ENCODE assay signal across 14 cellular contexts in genomic region chr1:44817771-44818495, GRCh38. TPM values are rescaled to one million over a fixed set of nuclear protein-coding genes. Genes with fewer than 3 reads are reported as not detected.
DNase-seq lines count a peak whose midpoint lies in the region; ATAC-seq and TF ChIP-seq lines count a peak whose summit lies in the region.
"Had no signal": no experiment of that assay in that cellular context is flagged by ENCODE, and none has a peak within 500 bp of the region (broad histone marks: within the 10 kb centered on the region; RNA-seq: fewer than 3 reads in every experiment).

No MANE protein-coding gene starts in this region.

- dilution Hi-C loops in mammary epithelial cell (cut with HindIII; ENCODE audit: low sequenced_read_pairs) = no loop called here

- H3K4me3 ChIP-seq in mammary epithelial cell (replicated peaks in 1 of 3; ENCODE audit: insufficient read depth in 1 of 3, low read depth in 2 of 3, low read length in 3 of 3) (no peak overlapping the region), coronary artery (no peak overlapping the region)

- H2AFZ ChIP-seq in mammary epithelial cell (ENCODE audit: low read depth, low read length) = no peak overlapping the region

- TF ChIP-seq CTCF in MCF 10A (IDR thresholded peaks at IDR 0.05; ENCODE audit: unreplicated experiment) (no peak), mammary epithelial cell (conservative IDR thresholded peaks at IDR 0.05 in 1 of 2, IDR thresholded peaks at IDR 0.05 in 1 of 2; ENCODE audit: extremely low read depth in 1 of 2, insufficient read depth in 1 of 2, low read depth in 1 of 2, low read length in 2 of 2) (no peak), type B pancreatic cell (conservative IDR thresholded peaks at IDR 0.05) (no peak), coronary artery (IDR thresholded peaks at IDR 0.05) (no peak)

- H3K36me3 Mint-ChIP-seq in MCF 10A (ENCODE audit: insufficient read depth, unreplicated experiment) (peaks cover 49% of the 10 kb centered on the region), memory B cell (no peaks in the 10 kb centered on the region), type B pancreatic cell (peaks cover 7% of the 10 kb centered on the region)
- peaks cover 8 to 15% of the 10 kb centered on the region in 2 donors for H3K36me3 Mint-ChIP-seq in activated T-cell treated with anti-CD3 and anti-CD28 coated beads, Interleukin-2, amount 50 U/mL, for 72 hours (ENCODE audit: insufficient read depth in 2 of 2)

- peaks cover 4% of the 10 kb centered on the region for H3K36me3 ChIP-seq in mammary epithelial cell (ENCODE audit: insufficient read depth, low read length)

- H3K4me2 ChIP-seq in mammary epithelial cell (ENCODE audit: insufficient read depth, low read depth, low read length) = no peak overlapping the region

- no peaks in the 10 kb centered on the region for H3K9me3 ChIP-seq in mammary epithelial cell (replicated peaks; ENCODE audit: insufficient read depth, low read length)
- H3K9me3 ChIP-seq: psoas muscle had no signal

- peaks cover 38% of the 10 kb centered on the region for H3K4me1 ChIP-seq in mammary epithelial cell (ENCODE audit: insufficient read depth, low read length)
- H3K4me1 ChIP-seq: psoas muscle had no signal

- H3K9ac ChIP-seq in mammary epithelial cell (ENCODE audit: insufficient read depth, low read length) = no peak overlapping the region

- H3K27me3 Mint-ChIP-seq in MCF 10A (ENCODE audit: insufficient read depth, unreplicated experiment) (no peaks in the 10 kb centered on the region), memory B cell (no peaks in the 10 kb centered on the region), type B pancreatic cell (peaks cover 3% of the 10 kb centered on the region)
- no peaks in the 10 kb centered on the region for H3K27me3 Mint-ChIP-seq in activated T-cell treated with anti-CD3 and anti-CD28 coated beads, Interleukin-2, amount 50 U/mL, for 72 hours (ENCODE audit: low read depth)

- ATAC-seq in activated T-cell treated with anti-CD3 and anti-CD28 coated beads, Interleukin-2, amount 50 U/mL, for 72 hours (replicated peaks in 1 of 2) = no peak
- no peak for ATAC-seq in memory B cell (ENCODE audit: low read depth)
- ATAC-seq in HG03378 (IDR thresholded peaks at IDR 0.05; ENCODE audit: unreplicated experiment) = no peak
- ATAC-seq: psoas muscle had no signal

- H3K4me3 Mint-ChIP-seq in MCF 10A (ENCODE audit: unreplicated experiment) (peak overlapping the region; percentile 53), memory B cell (peak overlapping the region; percentile 74), type B pancreatic cell (peak overlapping the region; percentile 71)
- H3K4me3 Mint-ChIP-seq in activated T-cell treated with anti-CD3 and anti-CD28 coated beads, Interleukin-2, amount 50 U/mL, for 72 hours = peak overlapping the region; percentile 50 to 94

- no peaks in the 10 kb centered on the region for H4K20me1 ChIP-seq in mammary epithelial cell (ENCODE audit: insufficient read depth, low read length)

- H3K4me1 Mint-ChIP-seq in MCF 10A (ENCODE audit: insufficient read depth, unreplicated experiment) = peaks cover 38% of the 10 kb centered on the region
- peaks cover 66% of the 10 kb centered on the region for H3K4me1 Mint-ChIP-seq in activated T-cell treated with anti-CD3 and anti-CD28 coated beads, Interleukin-2, amount 50 U/mL, for 72 hours (ENCODE audit: low read depth)
- peaks cover 23% of the 10 kb centered on the region for H3K4me1 Mint-ChIP-seq in memory B cell
- peaks cover 27% of the 10 kb centered on the region for H3K4me1 Mint-ChIP-seq in type B pancreatic cell (ENCODE audit: unreplicated experiment)

- no peaks in the 10 kb centered on the region for H3K79me2 ChIP-seq in mammary epithelial cell (ENCODE audit: insufficient read depth, low read length)

- no peaks in the 10 kb centered on the region for H3K27me3 ChIP-seq in mammary epithelial cell (ENCODE audit: insufficient read depth, low read length)

- over 99% methylated on average over 11 of the region's 11 CpGs for WGBS in mammary epithelial cell (ENCODE audit: low coverage, missing lambda C conversion rate)

- in situ Hi-C loops in mammary epithelial cell (cut with MboI; ENCODE audit: low sequenced_read_pairs in 2 of 2) = no loop called here

- POLR2A ChIA-PET in MCF 10A (lab: Yijun Ruan, JAX) = interaction anchor here (0.6 to 7.0 kb wide), 14 partner anchors 10 to 870 kb away, joined by 3 to 79 read pairs (median 4); partner anchors contain the start of genes BTBD19, DYNLT4, HECTD3 and PLK3

- CTCF ChIA-PET in MCF 10A (lab: Yijun Ruan, JAX) = interaction anchor here (0.5 to 1.3 kb wide), 5 partner anchors 9 to 1284 kb away, joined by 3 to 9 read pairs (median 3); no protein-coding TSS in a partner anchor
- CTCF ChIA-PET in mammary epithelial cell (lab: Charles Lee; ENCODE audit: low non-redundant PET) = interaction anchor here (0.5 kb wide), 1 partner anchor 18 kb away, joined by 3 read pairs; the partner anchor contains the start of gene PLK3

- intact Hi-C loops in MCF 10A (cut with micrococcal nuclease) = loop anchor here (2.0 kb wide), 1 partner anchor 19 kb away; no protein-coding TSS in a partner anchor
- intact Hi-C loops in mammary epithelial cell (cut with micrococcal nuclease) = loop anchor here (2.0 to 5.0 kb wide), 2 partner anchors 19 to 36 kb away; no protein-coding TSS in a partner anchor

- DNase-seq in MCF 10A (ENCODE audit: unreplicated experiment) = no peak
- DNase-seq in mammary epithelial cell = no peak
- DNase-seq in activated T-cell treated with anti-CD3 and anti-CD28 coated beads, Interleukin-2, amount 50 U/mL, for 72 hours = no peak
- no peak for DNase-seq in memory B cell (ENCODE audit: low spot score in 2 of 2)
- DNase-seq in type B pancreatic cell (ENCODE audit: extremely low spot score, unreplicated experiment) = no peak
- DNase-seq in coronary artery (ENCODE audit: low spot score) = no peak
- no peak for DNase-seq in NCI-H748 (lab: John Stamatoyannopoulos, UW; ENCODE audit: unreplicated experiment)
- DNase-seq: activated CD8-positive, alpha-beta memory T cell treated with anti-CD3 and anti-CD28 coated beads, Interleukin-2, amount 50 U/mL, for 4 hours; GF-D8; NCI-H1417 treated with DMSO at 0.1 percent for 48 hours had no signal

- H3K27ac ChIP-seq in mammary epithelial cell (ENCODE audit: insufficient read depth, low read depth, low read length) (no peak overlapping the region), coronary artery (no peak overlapping the region)

- H3K9me3 Mint-ChIP-seq in MCF 10A (ENCODE audit: unreplicated experiment) (no peaks in the 10 kb centered on the region), memory B cell (no peaks in the 10 kb centered on the region), type B pancreatic cell (peaks cover 5% of the 10 kb centered on the region)
- no peaks in the 10 kb centered on the region for H3K9me3 Mint-ChIP-seq in activated T-cell treated with anti-CD3 and anti-CD28 coated beads, Interleukin-2, amount 50 U/mL, for 72 hours

- peak overlapping the region; percentile 69 for H3K27ac Mint-ChIP-seq in MCF 10A (ENCODE audit: low read depth, unreplicated experiment)
- H3K27ac Mint-ChIP-seq in activated T-cell treated with anti-CD3 and anti-CD28 coated beads, Interleukin-2, amount 50 U/mL, for 72 hours = peak overlapping the region; percentile 100
- peak overlapping the region; percentile 55 for H3K27ac Mint-ChIP-seq in memory B cell
- peak overlapping the region; percentile 49 for H3K27ac Mint-ChIP-seq in type B pancreatic cell

- BruUV-seq in MCF 10A (replicated peaks; lab: Mats Ljungman, UMichigan) = no TSS peak
- BruUV-seq in mammary epithelial cell (replicated peaks; lab: Mats Ljungman, UMichigan) = no TSS peak

RNA-seq across cellular contexts. Expression of gene BTBD19, which starts 9.6 kb away (rescaled TPM):
- total RNA-seq in MCF 10A (2022) (11.7 and 15.5 TPM in 2 replicates), mammary epithelial cell (10 to 100 TPM in 1 of 2 donors, 1 to 10 TPM in 1; 2.3 to 27.3 TPM), type B pancreatic cell (ENCODE audit: low replicate concordance) (7.0 and 10.3 TPM in 2 replicates)
- 4.6 TPM for polyA plus RNA-seq in mammary epithelial cell
- polyA minus RNA-seq in mammary epithelial cell = 22.7 TPM
- 10 to 100 TPM in 1 of 2 donors, 1 to 10 TPM in 1; 9.4 to 16.8 TPM for total RNA-seq in activated T-cell treated with anti-CD3 and anti-CD28 coated beads, Interleukin-2, amount 50 U/mL, for 72 hours

RNA-seq across cellular contexts. Expression of gene DYNLT4, which starts 10.8 kb away (rescaled TPM):
- total RNA-seq in MCF 10A (2022) (not detected in 2 replicates), mammary epithelial cell (not detected), type B pancreatic cell (ENCODE audit: low replicate concordance) (1.1 TPM in 1 of 2 replicates, not detected in the other)
- polyA plus RNA-seq in mammary epithelial cell = not detected
- polyA minus RNA-seq in mammary epithelial cell = not detected
- total RNA-seq in activated T-cell treated with anti-CD3 and anti-CD28 coated beads, Interleukin-2, amount 50 U/mL, for 72 hours = 1 to 10 TPM in 1 of 2 donors, not detected in 1; 1.5 TPM
- total RNA-seq: HT1080, temporal lobe had no signal

RNA-seq across cellular contexts. Expression of gene PLK3, which starts 17.8 kb away (rescaled TPM):
- total RNA-seq in MCF 10A (2022) (47.2 and 68.0 TPM in 2 replicates), mammary epithelial cell (100 to 1,000 TPM in 1 of 2 donors, 10 to 100 TPM in 1; 53.5 to 101 TPM), type B pancreatic cell (ENCODE audit: low replicate concordance) (18.5 and 39.1 TPM in 2 replicates)
- polyA plus RNA-seq in mammary epithelial cell = 54.6 TPM
- polyA minus RNA-seq in mammary epithelial cell = 73.4 TPM
- total RNA-seq in activated T-cell treated with anti-CD3 and anti-CD28 coated beads, Interleukin-2, amount 50 U/mL, for 72 hours = 10 to 100 TPM; 53.4 to 60.7 TPM

RNA-seq across cellular contexts. Expression of gene PTCH2, which starts 25.1 kb away (rescaled TPM):
- 0.56 and 0.79 TPM in 2 replicates for total RNA-seq in MCF 10A (2022)
- total RNA-seq in mammary epithelial cell = under 1 TPM; under 0.01 to 0.33 TPM
- polyA plus RNA-seq in mammary epithelial cell = 0.03 TPM
- polyA minus RNA-seq in mammary epithelial cell = not detected
- 1 to 10 TPM; 1.8 to 3.2 TPM for total RNA-seq in activated T-cell treated with anti-CD3 and anti-CD28 coated beads, Interleukin-2, amount 50 U/mL, for 72 hours
- 1.6 and 3.4 TPM in 2 replicates for total RNA-seq in type B pancreatic cell (ENCODE audit: low replicate concordance)
- total RNA-seq: HT1080 had no signal

RNA-seq across cellular contexts. Expression of gene BEST4, which starts 30.0 kb away (rescaled TPM):
- total RNA-seq in MCF 10A (2022) (0.35 and 0.49 TPM in 2 replicates), mammary epithelial cell (under 1 TPM; 0.33 to 0.52 TPM), type B pancreatic cell (ENCODE audit: low replicate concordance) (0.48 and 0.99 TPM in 2 replicates)
- 0.39 TPM for polyA plus RNA-seq in mammary epithelial cell
- not detected for polyA minus RNA-seq in mammary epithelial cell
- 1 to 10 TPM; 2.5 to 2.6 TPM for total RNA-seq in activated T-cell treated with anti-CD3 and anti-CD28 coated beads, Interleukin-2, amount 50 U/mL, for 72 hours
- total RNA-seq: HT1080, psoas muscle had no signal

Comparison
In these comparisons a context has a peak if more than half of its experiments do, and no peak if none do; other contexts are left out.
1. H3K27ac Mint-ChIP-seq: peak in every context shown above with its lines; median percentile 100 in activated T-cell treated with anti-CD3 and anti-CD28 coated beads, Interleukin-2, amount 50 U/mL, for 72 hours; 69 in MCF 10A; 55 in memory B cell; 49 in type B pancreatic cell.